Comparison of ENCODE assay signal across 14 cellular contexts in genomic region chr1:229220163-229220846, GRCh38.
"Had no signal": no experiment of that assay in that cellular context is flagged by ENCODE, and none has a peak within 500 bp of the region (broad histone marks: within the 10 kb centered on the region; RNA-seq: fewer than 3 reads in every experiment).

No MANE protein-coding gene starts in this region.

- ATAC-seq: activated T-helper 17 cell treated with anti-CD3 and anti-CD28 coated beads, Interleukin-2, amount 50 U/mL, for 72 hours; stimulated activated naive CD8-positive, alpha-beta T cell treated with anti-CD3 and anti-CD28 coated beads, Interleukin-15, amount 100 ng/mL, for 72 hours had no signal

- H3K27me3 ChIP-seq: spleen had no signal

- DNase-seq: activated CD4-positive, CD25-positive, alpha-beta regulatory T cell; activated naive CD4-positive, alpha-beta T cell treated with Interleukin-2 at 50 U/mL for 16 hours; activated T-cell treated with anti-CD3 and anti-CD28 coated beads for 4 hours; anterior cingulate cortex; cerebellar nuclear complex; effector memory CD4-positive, alpha-beta T cell; foreskin fibroblast; glutamatergic neuron; left ventricle myocardium inferior; mesendoderm; nephron progenitor cell; spleen; stimulated activated naive CD8-positive, alpha-beta T cell treated with anti-CD3 and anti-CD28 coated beads, Interleukin-15, amount 100 ng/mL, for 72 hours had no signal

- H3K9me3 ChIP-seq: left ventricle myocardium inferior had no signal

- H3K27ac ChIP-seq: left ventricle myocardium inferior, spleen had no signal

- H3K4me3 ChIP-seq: left ventricle myocardium inferior, spleen had no signal

- H3K36me3 ChIP-seq: left ventricle myocardium inferior, spleen had no signal
